In genomic region chr14:100076630-100077029, GRCh38 we compare ENCODE assay signal across 8 cellular contexts. TPM values are rescaled to one million over a fixed set of nuclear protein-coding genes. Genes with fewer than 3 reads are reported as not detected.
DNase-seq lines count a peak whose midpoint lies in the region; ATAC-seq, FAIRE-seq and TF ChIP-seq lines count a peak whose summit lies in the region.

No MANE protein-coding gene starts in this region.

- no peak overlapping the region for H3K27ac Mint-ChIP-seq in mesothelial cell of epicardium

- FAIRE-seq in RCC 7860 (lab: Jason Lieb, UNC) = no peak

- DNase-seq in GM04504 (ENCODE audit: low read depth) (peak; percentile 81), SKM-1 (lab: John Stamatoyannopoulos, UW; ENCODE audit: unreplicated experiment) (peak; percentile 55), fibroblast of the conjunctiva (ENCODE audit: low read depth) (peak; percentile 65), RCC 7860 (ENCODE audit: low spot score) (no peak), midbrain (lab: John Stamatoyannopoulos, UW) (no peak), mesothelial cell of epicardium (ENCODE audit: low spot score in 2 of 2, unreplicated experiment in 2 of 2) (no peak)

- H3K27me3 Mint-ChIP-seq in mesothelial cell of epicardium (ENCODE audit: low read depth) = no peaks in the 10 kb centered on the region

- H3K9me3 Mint-ChIP-seq in mesothelial cell of epicardium = no peaks in the 10 kb centered on the region

- H3K27ac ChIP-seq in skin epidermis = peak overlapping the region in 14 of 21 experiments; percentile 2 to 94 (median 32)

- TF ChIP-seq CTCF in mesothelial cell of epicardium (IDR thresholded peaks at IDR 0.05; ENCODE audit: unreplicated experiment) = no peak

- ATAC-seq in HG03521 (IDR thresholded peaks at IDR 0.05; ENCODE audit: unreplicated experiment) = no peak

- H3K4me3 ChIP-seq in skin epidermis = no peak overlapping the region

- H3K4me1 Mint-ChIP-seq in mesothelial cell of epicardium = peaks cover 44% of the 10 kb centered on the region

- H3K36me3 Mint-ChIP-seq in mesothelial cell of epicardium = no peaks in the 10 kb centered on the region

- H3K4me3 Mint-ChIP-seq in mesothelial cell of epicardium = no peak overlapping the region

RNA-seq across cellular contexts. Expression of gene EVL, which starts 11.4 kb away (rescaled TPM):
- 244 to 250 TPM (median 244 TPM) in 3 replicates for total RNA-seq in mesothelial cell of epicardium

Comparison
In these comparisons a context has a peak if more than half of its experiments do, and no peak if none do; other contexts are left out.
1. DNase-seq: peak in GM04504 (single experiment), SKM-1 (single experiment) and fibroblast of the conjunctiva (single experiment); none in RCC 7860 (single experiment), midbrain (single experiment) and mesothelial cell of epicardium (0 of 2).